28 cellular contexts compared by ENCODE assay signal in the genomic region with DNA sequence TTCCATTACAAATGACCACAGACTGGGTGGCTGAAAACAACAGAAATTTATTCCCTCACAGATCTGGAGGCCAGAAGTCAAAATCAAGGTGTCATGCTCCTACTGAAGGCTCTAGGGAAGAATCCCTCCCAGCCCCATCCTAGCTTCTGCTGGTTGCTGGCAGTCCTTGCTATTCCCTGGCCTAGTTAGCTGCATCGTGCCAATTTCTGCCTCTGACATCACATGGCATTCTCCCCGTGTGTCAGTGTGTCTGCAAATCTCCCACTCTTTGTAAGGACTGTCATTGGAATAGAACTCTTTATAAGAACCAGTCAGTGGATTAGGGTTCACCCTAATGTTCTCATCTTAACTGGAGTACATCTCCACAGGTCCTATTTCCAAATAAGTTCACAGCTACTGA. TPM values are rescaled to one million over a fixed set of nuclear protein-coding genes. Genes with fewer than 3 reads are reported as not detected.
"Had no signal": no experiment of that assay in that cellular context is flagged by ENCODE, and none has a peak within 500 bp of the region (broad histone marks: within the 10 kb centered on the region; RNA-seq: fewer than 3 reads in every experiment).

No MANE protein-coding gene starts in this region.

- H3K27me3 ChIP-seq: breast epithelium, esophagus squamous epithelium had no signal

- H3K9me3 ChIP-seq: breast epithelium, esophagus squamous epithelium, thoracic aorta had no signal

- H3K4me1 ChIP-seq: breast epithelium, parathyroid adenoma had no signal

- H3K4me3 Mint-ChIP-seq: activated CD4-positive, alpha-beta memory T cell treated with anti-CD3 and anti-CD28 coated beads, Interleukin-2, amount 10 ng/mL, durations not matched to agents 7 days and 5 days; activated CD4-positive, alpha-beta T cell treated with anti-CD3 and anti-CD28 coated beads, Interleukin-2, amount 10 ng/mL, durations not matched to agents 7 days and 5 days; activated naive CD4-positive, alpha-beta T cell treated with anti-CD3 and anti-CD28 coated beads, Interleukin-2, amount 10 ng/mL, durations not matched to agents 7 days and 5 days; activated T-cell treated with anti-CD3 and anti-CD28 coated beads, Interleukin-2, amount 50 U/mL, for 24 hours; central memory CD8-positive, alpha-beta T cell; naive thymus-derived CD4-positive, alpha-beta T cell; WTC11 had no signal

- H3K9me3 Mint-ChIP-seq: activated CD4-positive, alpha-beta T cell treated with anti-CD3 and anti-CD28 coated beads, Interleukin-2, amount 10 ng/mL, durations not matched to agents 7 days and 5 days; activated T-cell treated with anti-CD3 and anti-CD28 coated beads, Interleukin-2, amount 50 U/mL, for 24 hours; WTC11 had no signal

- H3K36me3 ChIP-seq: breast epithelium, esophagus squamous epithelium, thoracic aorta had no signal

- H3K36me3 Mint-ChIP-seq: activated naive CD4-positive, alpha-beta T cell treated with anti-CD3 and anti-CD28 coated beads, Interleukin-2, amount 10 ng/mL, durations not matched to agents 7 days and 5 days; naive thymus-derived CD4-positive, alpha-beta T cell; WTC11 had no signal

- H3K27ac ChIP-seq: breast epithelium, epithelial cell of prostate, esophagus squamous epithelium, parathyroid adenoma, skin epidermis, thoracic aorta had no signal

- ATAC-seq: left colon; naive thymus-derived CD4-positive, alpha-beta T cell; sciatic nerve; stimulated activated naive CD8-positive, alpha-beta T cell treated with anti-CD3 and anti-CD28 coated beads, Interleukin-15, Interleukin-2, amounts not matched to agents 100 U/mL and 50 U/mL, for 24 hours; WTC11 had no signal

- H3K4me3 ChIP-seq: breast epithelium, esophagus squamous epithelium, skin epidermis, thoracic aorta had no signal

- H3K4me1 Mint-ChIP-seq: activated CD4-positive, alpha-beta memory T cell treated with anti-CD3 and anti-CD28 coated beads, Interleukin-2, amount 10 ng/mL, durations not matched to agents 7 days and 5 days; activated CD4-positive, alpha-beta T cell treated with anti-CD3 and anti-CD28 coated beads, Interleukin-2, amount 10 ng/mL, durations not matched to agents 7 days and 5 days; activated naive CD4-positive, alpha-beta T cell treated with anti-CD3 and anti-CD28 coated beads, Interleukin-2, amount 10 ng/mL, durations not matched to agents 7 days and 5 days; central memory CD8-positive, alpha-beta T cell; naive thymus-derived CD4-positive, alpha-beta T cell had no signal

- DNase-seq: activated CD4-positive, alpha-beta memory T cell treated with anti-CD3 and anti-CD28 coated beads, Interleukin-2, amount 10 ng/mL, durations not matched to agents 7 days and 5 days; activated CD4-positive, alpha-beta T cell treated with anti-CD3 and anti-CD28 coated beads for 1 hour; activated CD4-positive, alpha-beta T cell treated with anti-CD3 and anti-CD28 coated beads, Interleukin-2, amount 10 ng/mL, durations not matched to agents 7 days and 5 days; activated CD8-positive, alpha-beta memory T cell treated with anti-CD3 and anti-CD28 coated beads, Interleukin-2, amount 50 U/mL, for 48 hours; activated gamma-delta T cell; activated naive CD4-positive, alpha-beta T cell treated with anti-CD3 and anti-CD28 coated beads, Interleukin-2, amount 10 ng/mL, durations not matched to agents 7 days and 5 days; activated T-cell treated with anti-CD3 and anti-CD28 coated beads, Interleukin-2, amount 50 U/mL, for 24 hours; amniotic stem cell; dermis blood vessel endothelial cell; effector CD4-positive, alpha-beta T cell; esophagus squamous epithelium; glutamatergic neuron; left colon; naive thymus-derived CD4-positive, alpha-beta T cell; occipital lobe; stimulated activated CD4-positive, alpha-beta T cell treated with anti-CD3 and anti-CD28 coated beads, Interleukin-12 subunit alpha, Interleukin-12 subunit beta, amount 100 ng/mL, for 4 hours; stimulated activated CD4-positive, alpha-beta T cell treated with anti-CD3 and anti-CD28 coated beads, Interleukin-4, amount 100 ng/mL, for 1 hour; stimulated activated naive CD8-positive, alpha-beta T cell treated with anti-CD3 and anti-CD28 coated beads, Interleukin-15, Interleukin-2, amounts not matched to agents 100 U/mL and 50 U/mL, for 24 hours; T-helper 2 cell; trophoblast cell had no signal

- H3K27me3 Mint-ChIP-seq: activated CD4-positive, alpha-beta memory T cell treated with anti-CD3 and anti-CD28 coated beads, Interleukin-2, amount 10 ng/mL, durations not matched to agents 7 days and 5 days; activated CD4-positive, alpha-beta T cell treated with anti-CD3 and anti-CD28 coated beads, Interleukin-2, amount 10 ng/mL, durations not matched to agents 7 days and 5 days; activated naive CD4-positive, alpha-beta T cell treated with anti-CD3 and anti-CD28 coated beads, Interleukin-2, amount 10 ng/mL, durations not matched to agents 7 days and 5 days; activated T-cell treated with anti-CD3 and anti-CD28 coated beads, Interleukin-2, amount 50 U/mL, for 24 hours; central memory CD8-positive, alpha-beta T cell had no signal

- H3K27ac Mint-ChIP-seq: activated CD4-positive, alpha-beta memory T cell treated with anti-CD3 and anti-CD28 coated beads, Interleukin-2, amount 10 ng/mL, durations not matched to agents 7 days and 5 days; activated CD4-positive, alpha-beta T cell treated with anti-CD3 and anti-CD28 coated beads, Interleukin-2, amount 10 ng/mL, durations not matched to agents 7 days and 5 days; activated naive CD4-positive, alpha-beta T cell treated with anti-CD3 and anti-CD28 coated beads, Interleukin-2, amount 10 ng/mL, durations not matched to agents 7 days and 5 days; activated T-cell treated with anti-CD3 and anti-CD28 coated beads, Interleukin-2, amount 50 U/mL, for 24 hours; naive thymus-derived CD4-positive, alpha-beta T cell; WTC11 had no signal

RNA-seq across cellular contexts. Expression of a gene that starts 30.5 kb away (rescaled TPM):
- total RNA-seq: activated CD4-positive, alpha-beta memory T cell treated with anti-CD3 and anti-CD28 coated beads, Interleukin-2, amount 10 ng/mL, durations not matched to agents 7 days and 5 days; activated CD4-positive, alpha-beta T cell treated with anti-CD3 and anti-CD28 coated beads, Interleukin-2, amount 10 ng/mL, durations not matched to agents 7 days and 5 days had no signal
